ENCODE assay signal across 11 cellular contexts in the genomic region with DNA sequence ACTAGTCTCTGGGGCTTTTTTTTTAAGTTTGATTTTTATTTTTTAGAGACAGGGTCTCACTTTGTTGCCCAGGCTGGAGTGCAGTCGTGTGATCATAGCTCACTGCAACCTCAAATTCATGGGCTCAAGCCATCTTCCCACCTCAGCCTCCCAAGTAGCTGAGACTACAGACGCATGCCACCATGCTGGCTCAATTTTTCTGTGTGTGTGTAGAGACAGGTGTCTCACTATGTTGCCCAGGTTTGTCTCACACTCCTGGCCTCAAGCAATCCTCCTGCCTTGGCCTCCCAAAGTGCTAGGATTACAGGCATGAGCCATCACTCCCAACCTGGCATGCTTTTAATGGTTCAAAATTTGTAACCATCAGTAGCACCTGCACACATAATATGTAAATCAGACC. TPM values are rescaled to one million over a fixed set of nuclear protein-coding genes. Genes with fewer than 3 reads are reported as not detected.
"Had no signal": no experiment of that assay in that cellular context is flagged by ENCODE, and none has a peak within 500 bp of the region (broad histone marks: within the 10 kb centered on the region; RNA-seq: fewer than 3 reads in every experiment).

No MANE protein-coding gene starts in this region.

RNA-seq across cellular contexts. Expression of a gene that starts 36.1 kb away (rescaled TPM):
- total RNA-seq: stomach, subcutaneous adipose tissue, suprapubic skin, thoracic aorta, thyroid gland, upper lobe of left lung, upper lobe of right lung, ureter, urinary bladder, uterus, vagina had no signal
